ENCODE assay signal across 14 cellular contexts in the genomic region with DNA sequence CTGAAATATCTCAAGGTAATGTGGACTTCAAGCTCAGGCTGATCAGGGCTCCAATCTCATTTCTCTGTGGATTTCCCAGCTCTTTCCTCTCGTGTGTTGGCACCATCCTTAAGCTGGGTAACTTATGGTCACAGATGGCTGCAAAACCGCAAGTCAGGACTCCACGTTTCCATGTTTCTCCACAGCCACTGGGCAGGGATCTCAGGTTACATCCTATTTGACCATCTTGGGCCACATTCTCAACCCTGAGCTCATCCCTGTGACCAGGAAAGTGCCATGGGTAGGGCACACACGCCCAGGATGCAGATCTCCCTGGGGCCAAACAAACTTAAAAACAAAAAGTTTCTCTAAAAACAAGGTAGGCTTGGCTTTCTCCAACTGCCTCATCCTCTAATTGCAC.
"Had no signal": no experiment of that assay in that cellular context is flagged by ENCODE, and none has a peak within 500 bp of the region (broad histone marks: within the 10 kb centered on the region; RNA-seq: fewer than 3 reads in every experiment).

No MANE protein-coding gene starts in this region.

- H3K9me3 ChIP-seq: heart left ventricle, pancreas, vagina had no signal

- H3K27ac ChIP-seq: coronary artery, foreskin keratinocyte, pancreas, vagina had no signal

- H3K36me3 ChIP-seq: heart left ventricle, pancreas, vagina had no signal

- H3K4me1 ChIP-seq: foreskin keratinocyte, pancreas had no signal

- DNase-seq: activated CD4-positive, alpha-beta memory T cell treated with anti-CD3 and anti-CD28 coated beads for 36 hours; activated naive CD8-positive, alpha-beta T cell treated with anti-CD3 and anti-CD28 coated beads, Interleukin-2, amount 10 ng/mL, durations not matched to agents 7 days and 5 days; activated T-cell treated with anti-CD3 and anti-CD28 coated beads, Interleukin-2, amount 50 U/mL, for 72 hours; central memory CD4-positive, alpha-beta T cell; effector CD4-positive, alpha-beta T cell; foreskin keratinocyte; heart left ventricle; immature natural killer cell; naive B cell; pancreas; T-helper 1 cell had no signal

- H3K27me3 ChIP-seq: foreskin keratinocyte, heart left ventricle, pancreas, vagina had no signal

- H3K4me3 ChIP-seq: coronary artery, heart left ventricle, pancreas, vagina had no signal

- ATAC-seq: activated T-cell treated with anti-CD3 and anti-CD28 coated beads, Interleukin-2, amount 50 U/mL, for 72 hours; foreskin keratinocyte; pancreas; stimulated activated memory B cell treated with anti-CD40 and anti-IgM and Interleukin-4, amounts not matched to agents 10 μg/mL and 1 μg/mL and 100 μg/mL, for 72 hours had no signal
